In genomic region chr10:109205929-109206585, GRCh38 we compare ENCODE assay signal across 12 cellular contexts.
A peak's percentile ranks its signal among the peaks of the same experiment; 100 is the strongest.
DNase-seq lines count a peak whose midpoint lies in the region; ATAC-seq and TF ChIP-seq lines count a peak whose summit lies in the region.
"Had no signal": no experiment of that assay in that cellular context is flagged by ENCODE, and none has a peak within 500 bp of the region (broad histone marks: within the 10 kb centered on the region; RNA-seq: fewer than 3 reads in every experiment).

No MANE protein-coding gene starts in this region.

- CTCF ChIA-PET in Panc1 (lab: Charles Lee) = no interaction called here

- BruUV-seq in Panc1 (replicated peaks; lab: Mats Ljungman, UMichigan) = no TSS peak

- H3K27me3 ChIP-seq in Panc1 (ENCODE audit: control insufficient read depth, insufficient read depth, low read length) (no peaks in the 10 kb centered on the region), tibial artery (no peaks in the 10 kb centered on the region), transverse colon (no peaks in the 10 kb centered on the region)

- DNase-seq in Panc1 (ENCODE audit: low read depth, low spot score) (peak; percentile 13), epithelial cell of prostate (ENCODE audit: low read depth, low spot score) (peak; percentile 20), retinal pigment epithelial cell (ENCODE audit: low read depth) (peak; percentile 79), tibial artery (no peak), transverse colon (no peak), NCI-H748 treated with DMSO at 0.1 percent for 48 hours (lab: John Stamatoyannopoulos, UW) (no peak)
- DNase-seq: activated naive CD8-positive, alpha-beta T cell treated with anti-CD3 and anti-CD28 coated beads, Interleukin-2, amount 10 ng/mL, durations not matched to agents 7 days and 5 days; effector memory CD8-positive, alpha-beta T cell; NCI-H2081 treated with DMSO at 0.1 percent for 48 hours had no signal

- POLR2A ChIA-PET in Panc1 (lab: Charles Lee) = no interaction called here

- TF ChIP-seq POLR2A in transverse colon (IDR thresholded peaks at IDR 0.05) = no peak

- no peak overlapping the region for H3K4me3 ChIP-seq in Panc1 (ENCODE audit: low read depth in 2 of 2, low read length in 2 of 2)
- H3K4me3 ChIP-seq in retinal pigment epithelial cell (ENCODE audit: low read length) = no peak overlapping the region
- H3K4me3 ChIP-seq in tibial artery = no peak overlapping the region
- no peak overlapping the region for H3K4me3 ChIP-seq in transverse colon

- TF ChIP-seq EP300 in transverse colon (IDR thresholded peaks at IDR 0.05; ENCODE audit: low read depth) = no peak

- peak; percentile 69 for ATAC-seq in GM18868 (IDR thresholded peaks at IDR 0.05; ENCODE audit: unreplicated experiment)
- no peak for ATAC-seq in Panc1
- no peak for ATAC-seq in GM21619 (IDR thresholded peaks at IDR 0.05; ENCODE audit: unreplicated experiment)
- ATAC-seq: effector memory CD8-positive, alpha-beta T cell; natural killer cell treated with Interleukin-12 subunit alpha and Interleukin-12 subunit beta and Interleukin-15 and Interleukin-18, amount 100 ng/mL, for 72 hours had no signal

- H3K9me3 ChIP-seq in Panc1 (ENCODE audit: control insufficient read depth, insufficient read depth, low read depth, low read length) (no peaks in the 10 kb centered on the region), tibial artery (no peaks in the 10 kb centered on the region), transverse colon (no peaks in the 10 kb centered on the region)

- no peaks in the 10 kb centered on the region for H3K4me1 ChIP-seq in Panc1 (ENCODE audit: control insufficient read depth, insufficient read depth, low read length)
- no peaks in the 10 kb centered on the region for H3K4me1 ChIP-seq in tibial artery
- H3K4me1 ChIP-seq in transverse colon = no peaks in the 10 kb centered on the region

- 70 to 83% methylated on average over 2 to 3 of the region's 3 CpGs for WGBS in transverse colon (ENCODE audit: low coverage in 1 of 2), 2 donors

- H3K27ac ChIP-seq in Panc1 (ENCODE audit: low read length) (no peak overlapping the region), epithelial cell of prostate (peak overlapping the region; percentile 4), tibial artery (no peak overlapping the region), transverse colon (no peak overlapping the region)

- intact Hi-C loops in Panc1 (cut with micrococcal nuclease; ENCODE audit: unreplicated experiment) = no loop called here
- intact Hi-C loops in tibial artery (cut with DNase I; ENCODE audit: low total_unique reads) = no loop called here
- intact Hi-C loops in transverse colon (cut with DNase I; ENCODE audit: low total_unique reads) = no loop called here

- in situ Hi-C loops in Panc1 (cut with HindIII; ENCODE audit: low pct_unique_long_range_greater_than_20kb, low sequenced_read_pairs) (no loop called here), transverse colon (cut with MboI; ENCODE audit: low pct_ligation_motif_present in 1 of 4, low pct_unique_long_range_greater_than_20kb in 1 of 4, low sequenced_read_pairs in 3 of 4) (no loop called here)

- TF ChIP-seq CTCF in Panc1 (IDR thresholded peaks at IDR 0.05) = no peak
- no peak for TF ChIP-seq CTCF in retinal pigment epithelial cell (conservative IDR thresholded peaks at IDR 0.05; ENCODE audit: low read depth, low read length)
- no peak for TF ChIP-seq CTCF in tibial artery (IDR thresholded peaks at IDR 0.05)
- TF ChIP-seq CTCF in transverse colon (IDR thresholded peaks at IDR 0.05) = no peak

- H3K36me3 ChIP-seq in Panc1 (ENCODE audit: control insufficient read depth, insufficient read depth, low read length) (no peaks in the 10 kb centered on the region), tibial artery (no peaks in the 10 kb centered on the region), transverse colon (no peaks in the 10 kb centered on the region)

Comparison
In these comparisons a context has a peak if more than half of its experiments do, and no peak if none do; other contexts are left out.
1. DNase-seq: peak in Panc1 (single experiment), epithelial cell of prostate (single experiment) and retinal pigment epithelial cell (single experiment); none in tibial artery (0 of 2), transverse colon (single experiment) and NCI-H748 treated with DMSO at 0.1 percent for 48 hours (single experiment).